Comparison of ENCODE assay signal across 1 cellular context in genomic region chr20:59783020-59784010, GRCh38.
TF ChIP-seq lines count a peak whose summit lies in the region.

No MANE protein-coding gene starts in this region.

TF ChIP-seq in HCT116, 20 proteins besides CTCF, POLR2A, EP300 and RAD21 (continued from another document):
- no peak for TF ChIP-seq TCF7L2 (IDR thresholded peaks at IDR 0.05; ENCODE audit: borderline replicate concordance, extremely low read depth, insufficient read depth, insufficient read length)
